In genomic region chr17:21282231-21282630, GRCh38 we compare ENCODE assay signal across 1 cellular context.
TF ChIP-seq lines count a peak whose summit lies in the region.

No MANE protein-coding gene starts in this region.

TF ChIP-seq in IMR-90, 13 proteins besides CTCF, POLR2A, EP300 and RAD21 (continued from another document):
- no peak for TF ChIP-seq NFE2L2 (IDR thresholded peaks at IDR 0.05; ENCODE audit: low read depth, low read length)
- no peak for TF ChIP-seq MAZ (IDR thresholded peaks at IDR 0.05; ENCODE audit: borderline replicate concordance, low read depth, low read length)
- TF ChIP-seq CHD1 (IDR thresholded peaks at IDR 0.05; ENCODE audit: low read depth, low read length) = no peak
- no peak for TF ChIP-seq ELK1 (IDR thresholded peaks at IDR 0.05; ENCODE audit: borderline replicate concordance, low read depth, low read length)
- TF ChIP-seq RCOR1 (IDR thresholded peaks at IDR 0.05; ENCODE audit: insufficient replicate concordance, low read length) = no peak
- no peak for TF ChIP-seq RFX5 (IDR thresholded peaks at IDR 0.05; ENCODE audit: low read depth, low read length)
- TF ChIP-seq CEBPB (IDR thresholded peaks at IDR 0.05; ENCODE audit: low read depth, low read length) = no peak
